In genomic region chr5:176531902-176532493, GRCh38 we compare ENCODE assay signal across 18 cellular contexts. TPM values are rescaled to one million over a fixed set of nuclear protein-coding genes. Genes with fewer than 3 reads are reported as not detected.
DNase-seq lines count a peak whose midpoint lies in the region; ATAC-seq, FAIRE-seq and TF ChIP-seq lines count a peak whose summit lies in the region.
"Had no signal": no experiment of that assay in that cellular context is flagged by ENCODE, and none has a peak within 500 bp of the region (broad histone marks: within the 10 kb centered on the region; RNA-seq: fewer than 3 reads in every experiment).

No MANE protein-coding gene starts in this region.

- H3K9me3 Mint-ChIP-seq in CD4-positive, alpha-beta T cell = no peaks in the 10 kb centered on the region
- no peaks in the 10 kb centered on the region for H3K9me3 Mint-ChIP-seq in brain
- H3K9me3 Mint-ChIP-seq: nephron had no signal

- H3K4ac ChIP-seq in IMR-90 (ENCODE audit: low read depth, low read length) = no peak overlapping the region

- H2AK9ac ChIP-seq in IMR-90 (replicated peaks; ENCODE audit: low read depth, low read length, poor library complexity) = peak overlapping the region; percentile 75

- no peak overlapping the region for H2BK20ac ChIP-seq in IMR-90 (ENCODE audit: low read depth, low read length)

- no peak for TF ChIP-seq CTCF in CD4-positive, alpha-beta T cell (IDR thresholded peaks at IDR 0.05)
- TF ChIP-seq CTCF in IMR-90 (conservative IDR thresholded peaks at IDR 0.05; ENCODE audit: low read depth, low read length) (no peak), brain (conservative IDR thresholded peaks at IDR 0.05) (no peak), neutrophil (IDR thresholded peaks at IDR 0.05) (no peak), D721Med (IDR thresholded peaks at IDR 0.05; ENCODE audit: insufficient read depth, missing control alignments) (no peak), GM10266 (IDR thresholded peaks at IDR 0.05; ENCODE audit: control insufficient read depth, insufficient read depth, low read depth, missing control alignments) (no peak)

- in situ Hi-C loops in IMR-90 (cut with MboI; ENCODE audit: low sequenced_read_pairs) (no loop called here), KBM-7 (cut with MboI; ENCODE audit: low pct_unique_long_range_greater_than_20kb, low sequenced_read_pairs) (no loop called here)

- H4K8ac ChIP-seq in IMR-90 (ENCODE audit: low read depth in 2 of 2, low read length in 2 of 2) = no peak overlapping the region

- CTCF ChIA-PET in CD4-positive, alpha-beta T cell (lab: Charles Lee) = interaction anchor here (0.9 to 3.1 kb wide), 3 partner anchors 11 to 115 kb away, joined by 3 to 27 read pairs (median 4); partner anchors contain the start of gene CLTB
- CTCF ChIA-PET in IMR-90 (lab: Yijun Ruan, JAX) = interaction anchor here (1.2 kb wide), 1 partner anchor 84 kb away, joined by 4 read pairs; no protein-coding TSS in a partner anchor

- H4K20me1 ChIP-seq in IMR-90 (ENCODE audit: insufficient read depth, low read length) = peaks cover 28% of the 10 kb centered on the region

- H2AK5ac ChIP-seq in IMR-90 (ENCODE audit: low read depth, low read length) = no peak overlapping the region

- POLR2A ChIA-PET in CD4-positive, alpha-beta T cell (lab: Charles Lee) = interaction anchor here (0.9 to 10.1 kb wide), 3 partner anchors 13 to 85 kb away, joined by 3 to 185 read pairs (median 126); partner anchors contain the start of gene FAF2
- POLR2A ChIA-PET in IMR-90 (lab: Charles Lee; ENCODE audit: unreplicated experiment) = no interaction called here

- H2BK15ac ChIP-seq in IMR-90 (ENCODE audit: low read depth, low read length) = no peak overlapping the region

- H3K18ac ChIP-seq in IMR-90 (ENCODE audit: low read depth, low read length) = no peak overlapping the region

- H3K27ac Mint-ChIP-seq in CD4-positive, alpha-beta T cell = peak overlapping the region; percentile 92
- H3K27ac Mint-ChIP-seq in brain = peak overlapping the region in 4 of 5 experiments; percentile 86 to 97 (median 92)

- intact Hi-C loops in CD4-positive, alpha-beta T cell (cut with DNase I, micrococcal nuclease) = loop anchor here (10.0 kb wide), 2 partner anchors 147 to 603 kb away; partner anchors contain the start of genes HIGD2A (in 1 of the 2), NOP16 (in 1 of the 2) and NSD1 (in 1 of the 2)
- intact Hi-C loops in IMR-90 (cut with micrococcal nuclease) = no loop called here

- H3K9me1 ChIP-seq in IMR-90 (ENCODE audit: insufficient read depth, low read length) = peaks cover 15% of the 10 kb centered on the region; the same call in 1 of the 2 replicates

- peaks cover 42% of the 10 kb centered on the region for H3K36me3 ChIP-seq in IMR-90 (ENCODE audit: control insufficient read depth, insufficient read depth, low read length)
- peaks cover 53% of the 10 kb centered on the region for H3K36me3 ChIP-seq in neutrophil

- FAIRE-seq in D721Med (lab: Jason Lieb, UNC) = no peak
- FAIRE-seq: GM18507 had no signal

- no peak overlapping the region for H2BK5ac ChIP-seq in IMR-90 (ENCODE audit: low read depth, low read length, poor library complexity, severe bottlenecking)

- no peaks in the 10 kb centered on the region for H3K9me3 ChIP-seq in CD4-positive, alpha-beta T cell (ENCODE audit: control insufficient read depth, low read length)
- H3K9me3 ChIP-seq in IMR-90 (ENCODE audit: control insufficient read depth, insufficient read depth, low read length) (no peaks in the 10 kb centered on the region), neutrophil (no peaks in the 10 kb centered on the region)

- dilution Hi-C loops in IMR-90 (cut with HindIII; ENCODE audit: low sequenced_read_pairs, unreplicated experiment) = no loop called here

- peaks cover 81% of the 10 kb centered on the region for H3K36me3 Mint-ChIP-seq in CD4-positive, alpha-beta T cell (ENCODE audit: low read depth)
- H3K36me3 Mint-ChIP-seq in brain = peaks cover 31% of the 10 kb centered on the region

- H3K23ac ChIP-seq in IMR-90 (ENCODE audit: low read depth, low read length) = no peak overlapping the region

- TF ChIP-seq RAD21 in IMR-90 (IDR thresholded peaks at IDR 0.05; ENCODE audit: low read length) = no peak

- H3K4me1 ChIP-seq in IMR-90 (ENCODE audit: control insufficient read depth, insufficient read depth, low read length) (peaks cover 24% of the 10 kb centered on the region), neutrophil (ENCODE audit: control insufficient read depth in 1 of 2, insufficient read depth in 1 of 2, low read depth in 1 of 2, low read length in 1 of 2) (peaks cover 67 to 71% of the 10 kb centered on the region in 2 experiments)

- peaks cover 23 to 49% of the 10 kb centered on the region in 2 experiments for H3K79me1 ChIP-seq in IMR-90 (ENCODE audit: low read depth in 1 of 2, low read length in 2 of 2)

- H2BK120ac ChIP-seq in IMR-90 (ENCODE audit: low read depth, low read length) = no peak overlapping the region

- H3K27ac ChIP-seq in CD4-positive, alpha-beta T cell (ENCODE audit: low read depth, low read length) = peak overlapping the region; percentile 38
- H3K27ac ChIP-seq in IMR-90 (ENCODE audit: insufficient read depth, low read length) (no peak overlapping the region), neutrophil (peak overlapping the region; percentile 100)
- H3K27ac ChIP-seq: KMS-11 had no signal

- H3K56ac ChIP-seq in IMR-90 (ENCODE audit: extremely low read depth, insufficient read depth, low read length) = no peak overlapping the region

- ATAC-seq in CD4-positive, alpha-beta T cell (ENCODE audit: poor library complexity) = no peak
- no peak for ATAC-seq in IMR-90 (ENCODE audit: low read depth)
- ATAC-seq: right cardiac atrium had no signal

- H4K91ac ChIP-seq in IMR-90 (ENCODE audit: insufficient read depth, low read depth, low read length) = no peak overlapping the region

- peaks cover 49% of the 10 kb centered on the region for H3K4me1 Mint-ChIP-seq in CD4-positive, alpha-beta T cell (ENCODE audit: low read depth)
- peaks cover 41% of the 10 kb centered on the region for H3K4me1 Mint-ChIP-seq in brain

- no peak for TF ChIP-seq POLR2A in IMR-90 (IDR thresholded peaks at IDR 0.05; ENCODE audit: low read depth, low read length)

- H3K27me3 ChIP-seq in CD4-positive, alpha-beta T cell (ENCODE audit: control insufficient read depth, insufficient read depth, low read length) = no peaks in the 10 kb centered on the region
- no peaks in the 10 kb centered on the region for H3K27me3 ChIP-seq in IMR-90 (ENCODE audit: control insufficient read depth, insufficient read depth, low read length)
- no peaks in the 10 kb centered on the region for H3K27me3 ChIP-seq in neutrophil

- 93% methylated on average over 15 of the region's 28 CpGs; no CpG with 5 or more reads in 1 of the 2 experiments for WGBS in IMR-90 (ENCODE audit: extremely low coverage in 2 of 2, insufficient read length in 1 of 2), 2 experiments

- no peak overlapping the region for H3K4me3 Mint-ChIP-seq in CD4-positive, alpha-beta T cell
- no peak overlapping the region for H3K4me3 Mint-ChIP-seq in brain

- no peak overlapping the region for H3K9ac ChIP-seq in IMR-90 (ENCODE audit: low read depth, low read length)
- H3K9ac ChIP-seq: KMS-11 had no signal

- H3K4me3 ChIP-seq in IMR-90 (ENCODE audit: insufficient read depth, low read depth, low read length) (no peak overlapping the region), neutrophil (ENCODE audit: low read depth in 1 of 2, low read length in 1 of 2) (peak overlapping the region in 1 of 2 experiments; percentile 10)

- H2AFZ ChIP-seq in IMR-90 (replicated peaks; ENCODE audit: low read length, poor library complexity) = no peak overlapping the region

- BruUV-seq in IMR-90 (replicated peaks; lab: Mats Ljungman, UMichigan) = no TSS peak

- no peak overlapping the region for H3K14ac ChIP-seq in IMR-90 (replicated peaks; ENCODE audit: low read depth, low read length)

- H4K5ac ChIP-seq in IMR-90 (ENCODE audit: low read depth, low read length) = no peak overlapping the region

- no peaks in the 10 kb centered on the region for H3K27me3 Mint-ChIP-seq in CD4-positive, alpha-beta T cell
- peaks cover 12% of the 10 kb centered on the region for H3K27me3 Mint-ChIP-seq in brain

- no peak for DNase-seq in CD4-positive, alpha-beta T cell
- DNase-seq in IMR-90 (no peak), KBM-7 (no peak), D721Med (ENCODE audit: insufficient read length, low spot score) (no peak), GM10266 (ENCODE audit: extremely low spot score) (no peak)
- DNase-seq in activated effector memory CD4-positive, alpha-beta T cell treated with Interleukin-2 at 50 U/mL for 16 hours = no peak
- DNase-seq: activated CD4-positive, alpha-beta T cell treated with anti-CD3 and anti-CD28 coated beads, Interleukin-2, amount 50 U/mL, for 4 hours; activated naive CD4-positive, alpha-beta T cell; NCI-H1417; NCI-H510A; stimulated activated CD4-positive, alpha-beta T cell treated with anti-CD3 and anti-CD28 coated beads, Interleukin-4, amount 100 ng/mL, for 4 hours had no signal

- H3K4me2 ChIP-seq in IMR-90 (ENCODE audit: low read depth, low read length) = no peak overlapping the region
- H3K4me2 ChIP-seq: KMS-11 had no signal

TF ChIP-seq in IMR-90, 13 proteins besides CTCF, POLR2A, EP300 and RAD21 (continues in another document):
- TF ChIP-seq, protein P1, sequence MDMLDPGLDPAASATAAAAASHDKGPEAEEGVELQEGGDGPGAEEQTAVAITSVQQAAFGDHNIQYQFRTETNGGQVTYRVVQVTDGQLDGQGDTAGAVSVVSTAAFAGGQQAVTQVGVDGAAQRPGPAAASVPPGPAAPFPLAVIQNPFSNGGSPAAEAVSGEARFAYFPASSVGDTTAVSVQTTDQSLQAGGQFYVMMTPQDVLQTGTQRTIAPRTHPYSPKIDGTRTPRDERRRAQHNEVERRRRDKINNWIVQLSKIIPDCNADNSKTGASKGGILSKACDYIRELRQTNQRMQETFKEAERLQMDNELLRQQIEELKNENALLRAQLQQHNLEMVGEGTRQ (IDR thresholded peaks at IDR 0.05; ENCODE audit: low read depth, low read length) = no peak
- TF ChIP-seq SMC3 (IDR thresholded peaks at IDR 0.05; ENCODE audit: low read depth, low read length) = no peak
- TF ChIP-seq CHD1 (IDR thresholded peaks at IDR 0.05; ENCODE audit: low read depth, low read length) = no peak
- no peak for TF ChIP-seq RFX5 (IDR thresholded peaks at IDR 0.05; ENCODE audit: low read depth, low read length)
- no peak for TF ChIP-seq MXI1 (IDR thresholded peaks at IDR 0.05; ENCODE audit: borderline replicate concordance, low read depth, low read length)
- TF ChIP-seq FOS (IDR thresholded peaks at IDR 0.05; ENCODE audit: low read depth, low read length) = no peak

RNA-seq across cellular contexts. Expression of gene RNF44, which starts 5.2 kb away (rescaled TPM):
- 100 to 1,000 TPM; 208 to 217 TPM for total RNA-seq in CD4-positive, alpha-beta T cell
- 0.54 and 0.83 TPM in 2 replicates for total RNA-seq in IMR-90 (2012; rRNA removed)
- polyA plus RNA-seq in IMR-90 (2012; rRNA removed) (12.4 and 13.2 TPM in 2 replicates), brain (ENCODE audit: insufficient read depth, low read depth, low replicate concordance) (37.3 TPM)
- polyA plus RNA-seq in IMR-90 (2012; cell fraction: cytosol; rRNA removed) = 5.9 and 12.1 TPM in 2 replicates
- 56.1 and 127 TPM in 2 replicates for polyA plus RNA-seq in IMR-90 (2012; cell fraction: nucleus; rRNA removed; ENCODE audit: low replicate concordance)

RNA-seq across cellular contexts. Expression of gene CDHR2, which starts 17.1 kb away (rescaled TPM):
- 1 to 10 TPM; 1.6 to 2.0 TPM for total RNA-seq in CD4-positive, alpha-beta T cell
- total RNA-seq in IMR-90 (2012; rRNA removed) = not detected in 2 replicates
- polyA plus RNA-seq in IMR-90 (2012; rRNA removed) (not detected in 2 replicates), brain (ENCODE audit: insufficient read depth, low read depth, low replicate concordance) (0.29 TPM)
- not detected in 2 replicates for polyA plus RNA-seq in IMR-90 (2012; cell fraction: cytosol; rRNA removed)
- 0.07 TPM in 2 replicates for polyA plus RNA-seq in IMR-90 (2012; cell fraction: nucleus; rRNA removed; ENCODE audit: low replicate concordance)
- total RNA-seq: RPMI7951 had no signal
- polyA plus RNA-seq: right cardiac atrium had no signal

Comparison
In these comparisons a context has a peak if more than half of its experiments do, and no peak if none do; other contexts are left out.
1. RNA of gene RNF44, which starts 5.2 kb away (total RNA-seq): 208 to 217 TPM in CD4-positive, alpha-beta T cell; 0.54 to 0.83 TPM in IMR-90; every median in the first group is over 100 times any median in the second.